ENCODE assay signal across 1 cellular context in the genomic region with DNA sequence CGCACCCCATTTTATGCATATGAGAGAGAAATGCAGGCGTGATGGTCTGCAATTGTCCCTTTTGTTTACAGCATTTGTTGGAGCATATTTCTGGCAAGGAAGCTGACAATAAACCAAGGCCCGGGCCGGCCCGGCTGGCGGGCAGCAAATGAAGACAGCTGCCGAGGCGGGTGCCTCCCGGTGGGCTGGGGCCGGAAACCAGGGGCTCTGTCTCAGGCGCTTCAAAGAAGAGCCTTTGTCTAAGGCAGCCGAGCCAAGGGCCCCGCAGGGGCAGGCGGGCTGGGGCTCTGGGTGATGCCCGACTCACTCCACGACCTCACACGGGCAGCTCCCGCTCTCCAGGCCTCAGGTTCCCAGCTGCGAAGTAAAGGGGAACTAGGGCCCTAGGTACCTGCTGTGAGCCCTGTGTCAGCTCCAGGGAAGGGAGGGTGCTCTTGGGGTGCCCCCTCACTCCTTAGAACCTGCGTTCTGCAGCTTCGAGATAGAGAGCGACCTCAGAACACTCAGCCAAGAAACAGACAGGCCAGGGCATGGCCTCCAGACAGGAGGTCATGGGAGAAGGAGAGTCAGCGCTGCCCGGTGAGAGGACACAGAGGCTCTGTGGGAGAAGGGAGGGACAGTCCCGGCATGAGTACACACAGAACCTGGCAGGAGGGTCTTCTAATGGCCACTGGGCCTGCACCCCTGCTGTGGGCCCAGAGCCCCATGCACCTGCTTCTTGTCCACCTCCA.
TF ChIP-seq lines count a peak whose summit lies in the region.

No MANE protein-coding gene starts in this region.

TF ChIP-seq in HepG2, 621 proteins besides CTCF, POLR2A, EP300 and RAD21:
- TF ChIP-seq PHF21A (CRISPR knock-in tag; IDR thresholded peaks at IDR 0.05) (0 out of 2 replicates have a peak, but pooled peaks have one; percentile 3), MEF2D (CRISPR knock-in tag; IDR thresholded peaks at IDR 0.05) (no peak)
